Comparison of ENCODE assay signal across 8 cellular contexts in genomic region chr2:48440103-48440390, GRCh38. TPM values are rescaled to one million over a fixed set of nuclear protein-coding genes. Genes with fewer than 3 reads are reported as not detected.
DNase-seq lines count a peak whose midpoint lies in the region; ATAC-seq and TF ChIP-seq lines count a peak whose summit lies in the region.

No MANE protein-coding gene starts in this region.

- DNase-seq in AG10803 (ENCODE audit: low read depth) (no peak), brain microvascular endothelial cell (no peak), posterior cingulate gyrus (no peak)
- DNase-seq in naive thymus-derived CD8-positive, alpha-beta T cell: no peak

- H3K36me3 ChIP-seq in brain microvascular endothelial cell (replicated peaks): no peaks in the 10 kb centered on the region

- H3K4me1 Mint-ChIP-seq in naive thymus-derived CD8-positive, alpha-beta T cell: peaks cover 0 to 10% (median 2%) of the 10 kb centered on the region in 4 donors
- H3K4me1 Mint-ChIP-seq in activated T-helper 17 cell treated with anti-CD3 and anti-CD28 coated beads, Interleukin-2, amount 50 U/mL, for 72 hours: no peaks in the 10 kb centered on the region

- in situ Hi-C loops in brain microvascular endothelial cell (cut with HindIII; ENCODE audit: low pct_ligation_motif_present, low sequenced_read_pairs): no loop called here

- peaks cover 63% of the 10 kb centered on the region for H3K4me1 ChIP-seq in mononuclear cell (ENCODE audit: insufficient read depth, low read length)

- ATAC-seq in HG02763 (IDR thresholded peaks at IDR 0.05; ENCODE audit: unreplicated experiment) (peak; percentile 2), HG03439 (IDR thresholded peaks at IDR 0.05; ENCODE audit: unreplicated experiment) (no peak)
- no peak for ATAC-seq in naive thymus-derived CD8-positive, alpha-beta T cell
- no peak for ATAC-seq in activated T-helper 17 cell treated with anti-CD3 and anti-CD28 coated beads, Interleukin-2, amount 50 U/mL, for 72 hours (replicated peaks)

- no peaks in the 10 kb centered on the region for H3K27me3 ChIP-seq in brain microvascular endothelial cell (replicated peaks)
- no peaks in the 10 kb centered on the region for H3K27me3 ChIP-seq in mononuclear cell (ENCODE audit: insufficient read depth, low read length)

- H3K4me3 ChIP-seq in AG10803 (ENCODE audit: low read length) (peak overlapping the region; percentile 79), brain microvascular endothelial cell (ENCODE audit: low read depth, low read length) (peak overlapping the region; percentile 92), mononuclear cell (ENCODE audit: low read length) (peak overlapping the region; percentile 92)

- no peaks in the 10 kb centered on the region for H3K36me3 Mint-ChIP-seq in naive thymus-derived CD8-positive, alpha-beta T cell
- H3K36me3 Mint-ChIP-seq in activated T-helper 17 cell treated with anti-CD3 and anti-CD28 coated beads, Interleukin-2, amount 50 U/mL, for 72 hours (ENCODE audit: low read depth): no peaks in the 10 kb centered on the region

- no peaks in the 10 kb centered on the region for H3K9me3 ChIP-seq in mononuclear cell (ENCODE audit: low read depth, low read length)

- no peaks in the 10 kb centered on the region for H3K27me3 Mint-ChIP-seq in naive thymus-derived CD8-positive, alpha-beta T cell
- no peaks in the 10 kb centered on the region for H3K27me3 Mint-ChIP-seq in activated T-helper 17 cell treated with anti-CD3 and anti-CD28 coated beads, Interleukin-2, amount 50 U/mL, for 72 hours

- H3K27ac Mint-ChIP-seq in naive thymus-derived CD8-positive, alpha-beta T cell: no peak overlapping the region
- H3K27ac Mint-ChIP-seq in activated T-helper 17 cell treated with anti-CD3 and anti-CD28 coated beads, Interleukin-2, amount 50 U/mL, for 72 hours: no peak overlapping the region

- no peak overlapping the region for H3K4me3 Mint-ChIP-seq in naive thymus-derived CD8-positive, alpha-beta T cell
- no peak overlapping the region for H3K4me3 Mint-ChIP-seq in activated T-helper 17 cell treated with anti-CD3 and anti-CD28 coated beads, Interleukin-2, amount 50 U/mL, for 72 hours

- H3K9me3 Mint-ChIP-seq in naive thymus-derived CD8-positive, alpha-beta T cell: no peaks in the 10 kb centered on the region
- H3K9me3 Mint-ChIP-seq in activated T-helper 17 cell treated with anti-CD3 and anti-CD28 coated beads, Interleukin-2, amount 50 U/mL, for 72 hours: no peaks in the 10 kb centered on the region

- intact Hi-C loops in posterior cingulate gyrus (cut with DNase I): no loop called here

- H3K27ac ChIP-seq in brain microvascular endothelial cell: peak overlapping the region; percentile 90

- TF ChIP-seq CTCF in AG10803 (conservative IDR thresholded peaks at IDR 0.05; ENCODE audit: low read length) (no peak), brain microvascular endothelial cell (IDR thresholded peaks at IDR 0.05; ENCODE audit: low read depth, low read length, missing control alignments) (no peak)

- POLR2A ChIA-PET in naive thymus-derived CD8-positive, alpha-beta T cell (lab: Charles Lee): no interaction called here

RNA-seq across cellular contexts. Expression of gene PPP1R21, which starts 0.5 kb away (rescaled TPM):
- 18.9 TPM for total RNA-seq in mononuclear cell
- 10 to 100 TPM; 40.4 to 46.2 TPM for total RNA-seq in naive thymus-derived CD8-positive, alpha-beta T cell
- polyA plus RNA-seq in naive thymus-derived CD8-positive, alpha-beta T cell: 10 to 100 TPM; 16.5 to 23.2 (median 22.0) TPM
- total RNA-seq in activated T-helper 17 cell treated with anti-CD3 and anti-CD28 coated beads, Interleukin-2, amount 50 U/mL, for 72 hours: 10 to 100 TPM; 25.6 to 39.6 TPM
